In the genomic region with DNA sequence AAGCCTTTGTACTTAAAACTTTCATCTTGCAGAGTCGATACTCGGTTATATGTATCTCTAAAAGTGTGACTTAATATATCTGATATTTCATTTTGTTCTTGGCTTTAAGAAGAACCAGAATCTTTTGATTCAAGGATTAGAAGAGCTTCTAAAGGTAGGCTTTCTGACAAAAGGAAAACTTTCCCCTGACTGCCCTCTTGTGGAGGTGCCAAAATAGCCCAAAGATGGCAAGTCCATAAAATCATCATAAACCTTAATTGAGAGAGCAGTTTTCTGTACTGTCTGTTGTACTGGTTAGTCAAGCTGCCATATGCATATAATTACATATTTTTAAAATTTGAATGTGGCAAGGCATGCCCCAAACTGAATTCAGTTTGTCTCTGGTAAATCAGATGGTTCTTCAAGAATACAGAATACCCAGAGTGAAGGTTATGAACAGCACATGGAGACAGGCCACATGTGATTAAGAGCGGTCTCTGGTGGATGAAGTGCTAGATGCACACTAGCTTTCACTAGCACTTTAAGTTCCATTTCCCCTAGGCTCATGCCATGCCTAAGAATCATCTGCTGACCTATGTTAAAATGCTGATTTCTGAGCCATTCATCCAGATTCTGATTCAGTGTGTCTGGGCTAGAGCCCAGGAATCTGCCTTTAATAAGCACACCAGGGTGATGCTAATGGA, we compare ENCODE assay signal across 9 cellular contexts. TPM values are rescaled to one million over a fixed set of nuclear protein-coding genes. Genes with fewer than 3 reads are reported as not detected.
DNase-seq lines count a peak whose midpoint lies in the region; ATAC-seq and TF ChIP-seq lines count a peak whose summit lies in the region.
"Had no signal": no experiment of that assay in that cellular context is flagged by ENCODE, and none has a peak within 500 bp of the region (broad histone marks: within the 10 kb centered on the region; RNA-seq: fewer than 3 reads in every experiment).

No MANE protein-coding gene starts in this region.

- TF ChIP-seq RAD21 in SK-N-SH (IDR thresholded peaks at IDR 0.05; ENCODE audit: low read length) (peak; percentile 58), liver (IDR thresholded peaks at IDR 0.05) (peak; percentile 65 to 72)

- H3K4me2 ChIP-seq in SK-N-SH, result no peak overlapping the region

- no peak for ATAC-seq in HG03460 (IDR thresholded peaks at IDR 0.05; ENCODE audit: unreplicated experiment)
- ATAC-seq: left lung had no signal

- H3K36me3 ChIP-seq in SK-N-SH (replicated peaks in 1 of 2; ENCODE audit: control insufficient read depth in 1 of 2, insufficient read depth in 2 of 2, low read length in 1 of 2), result no peaks in the 10 kb centered on the region
- H3K36me3 ChIP-seq in liver (ENCODE audit: control insufficient read depth in 4 of 4, insufficient read depth in 3 of 4, low read depth in 1 of 4, low read length in 3 of 4), result no peaks in the 10 kb centered on the region
- H3K36me3 ChIP-seq: left lung had no signal

- CTCF ChIA-PET in SK-N-SH (lab: Yijun Ruan, JAX), result interaction anchor here (0.7 to 2.0 kb wide), 28 partner anchors 10 to 1211 kb away, joined by 3 to 11 read pairs (median 4); partner anchors contain the start of gene AGBL4

- no peak for TF ChIP-seq EP300 in SK-N-SH (IDR thresholded peaks at IDR 0.05; ENCODE audit: borderline replicate concordance in 1 of 2, low read depth in 1 of 2, low read length in 1 of 2)

- no peaks in the 10 kb centered on the region for H3K9me2 ChIP-seq in SK-N-SH

- H3K4me3 ChIP-seq in SK-N-SH (ENCODE audit: low read depth in 2 of 2, low read length in 1 of 2) (no peak overlapping the region; a peak in 1 of 4 replicates), liver (ENCODE audit: low read depth in 1 of 3, low read length in 3 of 3) (no peak overlapping the region)
- H3K4me3 ChIP-seq: left lung had no signal

- WGBS in SK-N-SH (ENCODE audit: low lambda C conversion rate), result 77% methylated on average over 3 of the region's 3 CpGs
- 56% methylated on average over 3 of the region's 3 CpGs for WGBS in liver

- no peaks in the 10 kb centered on the region for H3K9me3 ChIP-seq in SK-N-SH
- H3K9me3 ChIP-seq in liver (ENCODE audit: control insufficient read depth in 4 of 4, low read length in 3 of 4), result no peaks in the 10 kb centered on the region
- H3K9me3 ChIP-seq: left lung had no signal

- DNase-seq in NCI-H146 treated with DMSO at 0.1 percent for 48 hours (lab: John Stamatoyannopoulos, UW; ENCODE audit: unreplicated experiment), result peak; percentile 57
- peak; percentile 27 for DNase-seq in SK-N-SH
- no peak for DNase-seq in epidermal melanocyte (ENCODE audit: insufficient read length, low spot score)
- no peak for DNase-seq in posterior vena cava (ENCODE audit: low spot score)
- DNase-seq in amniotic stem cell (lab: John Stamatoyannopoulos, UW), result no peak
- DNase-seq: left lung had no signal

- intact Hi-C loops in posterior vena cava (cut with DNase I), result no loop called here

- no peaks in the 10 kb centered on the region; a peak in 1 of 4 replicates for H3K4me1 ChIP-seq in SK-N-SH (ENCODE audit: control insufficient read depth in 1 of 2, insufficient read depth in 2 of 2, low read depth in 1 of 2, low read length in 1 of 2)
- no peaks in the 10 kb centered on the region for H3K4me1 ChIP-seq in liver (ENCODE audit: control insufficient read depth in 4 of 4, insufficient read depth in 4 of 4, low read length in 3 of 4)
- H3K4me1 ChIP-seq: left lung had no signal

- H2AFZ ChIP-seq in SK-N-SH (ENCODE audit: low read depth), result no peak overlapping the region

- H3K27ac ChIP-seq in SK-N-SH (ENCODE audit: low read depth in 2 of 2, low read length in 1 of 2) (no peak overlapping the region; a peak in 1 of 4 replicates), liver (ENCODE audit: low read depth in 1 of 2, low read length in 2 of 2) (no peak overlapping the region)
- H3K27ac ChIP-seq: left lung had no signal

- no peaks in the 10 kb centered on the region for H3K27me3 ChIP-seq in SK-N-SH (ENCODE audit: insufficient read depth)
- no peaks in the 10 kb centered on the region for H3K27me3 ChIP-seq in liver (ENCODE audit: control insufficient read depth in 4 of 4, insufficient read depth in 4 of 4, low read length in 3 of 4)
- H3K27me3 ChIP-seq: left lung had no signal

- no peaks in the 10 kb centered on the region for H3F3A ChIP-seq in SK-N-SH (replicated peaks; ENCODE audit: insufficient read depth)

- TF ChIP-seq CTCF in GM12874 (IDR thresholded peaks at IDR 0.05; ENCODE audit: insufficient read depth, low read depth, low read length) (peak; percentile 34; the same call in 1 of the 2 replicates), SK-N-SH (IDR thresholded peaks at IDR 0.05) (peak; percentile 50), liver (IDR thresholded peaks at IDR 0.05; ENCODE audit: low read depth, low read length, missing input control) (peak; percentile 44)

- POLR2A ChIA-PET in SK-N-SH (lab: Yijun Ruan, JAX), result no interaction called here

- no peaks in the 10 kb centered on the region for H4K20me1 ChIP-seq in SK-N-SH (ENCODE audit: insufficient read depth)

- H3K9ac ChIP-seq in SK-N-SH (no peak overlapping the region), liver (ENCODE audit: low read depth in 1 of 2, low read length in 2 of 2) (no peak overlapping the region)

- no peaks in the 10 kb centered on the region for H3K79me2 ChIP-seq in SK-N-SH (ENCODE audit: insufficient read depth)

TF ChIP-seq in SK-N-SH, 30 proteins besides CTCF, POLR2A, EP300 and RAD21:
- TF ChIP-seq TEAD4 (IDR thresholded peaks at IDR 0.05; ENCODE audit: borderline replicate concordance, insufficient read depth), result no peak
- no peak for TF ChIP-seq MAX (IDR thresholded peaks at IDR 0.05; ENCODE audit: low read depth)
- TF ChIP-seq TAF1 (IDR thresholded peaks at IDR 0.05; ENCODE audit: borderline replicate concordance, low read depth, low read length), result no peak
- peak; percentile 36 for TF ChIP-seq SMC3 (IDR thresholded peaks at IDR 0.05; ENCODE audit: low read depth, low read length)
- TF ChIP-seq FOXM1 (IDR thresholded peaks at IDR 0.05; ENCODE audit: low read depth), result no peak
- TF ChIP-seq CHD2 (IDR thresholded peaks at IDR 0.05; ENCODE audit: low read length, partially characterized antibody), result no peak
- TF ChIP-seq SIN3A (IDR thresholded peaks at IDR 0.05; ENCODE audit: borderline replicate concordance, low read depth, low read length), result no peak
TF ChIP-seq in SK-N-SH: peak in this region for 1.

TF ChIP-seq in liver, 16 proteins besides CTCF, POLR2A, EP300 and RAD21:
- no peak for TF ChIP-seq FOXA2 (IDR thresholded peaks at IDR 0.05)
- TF ChIP-seq GABPA (IDR thresholded peaks at IDR 0.05 in 1 of 2, conservative IDR thresholded peaks at IDR 0.05 in 1 of 2), result no peak
- TF ChIP-seq HNF4A (conservative IDR thresholded peaks at IDR 0.05), result no peak
- TF ChIP-seq, protein P1, sequence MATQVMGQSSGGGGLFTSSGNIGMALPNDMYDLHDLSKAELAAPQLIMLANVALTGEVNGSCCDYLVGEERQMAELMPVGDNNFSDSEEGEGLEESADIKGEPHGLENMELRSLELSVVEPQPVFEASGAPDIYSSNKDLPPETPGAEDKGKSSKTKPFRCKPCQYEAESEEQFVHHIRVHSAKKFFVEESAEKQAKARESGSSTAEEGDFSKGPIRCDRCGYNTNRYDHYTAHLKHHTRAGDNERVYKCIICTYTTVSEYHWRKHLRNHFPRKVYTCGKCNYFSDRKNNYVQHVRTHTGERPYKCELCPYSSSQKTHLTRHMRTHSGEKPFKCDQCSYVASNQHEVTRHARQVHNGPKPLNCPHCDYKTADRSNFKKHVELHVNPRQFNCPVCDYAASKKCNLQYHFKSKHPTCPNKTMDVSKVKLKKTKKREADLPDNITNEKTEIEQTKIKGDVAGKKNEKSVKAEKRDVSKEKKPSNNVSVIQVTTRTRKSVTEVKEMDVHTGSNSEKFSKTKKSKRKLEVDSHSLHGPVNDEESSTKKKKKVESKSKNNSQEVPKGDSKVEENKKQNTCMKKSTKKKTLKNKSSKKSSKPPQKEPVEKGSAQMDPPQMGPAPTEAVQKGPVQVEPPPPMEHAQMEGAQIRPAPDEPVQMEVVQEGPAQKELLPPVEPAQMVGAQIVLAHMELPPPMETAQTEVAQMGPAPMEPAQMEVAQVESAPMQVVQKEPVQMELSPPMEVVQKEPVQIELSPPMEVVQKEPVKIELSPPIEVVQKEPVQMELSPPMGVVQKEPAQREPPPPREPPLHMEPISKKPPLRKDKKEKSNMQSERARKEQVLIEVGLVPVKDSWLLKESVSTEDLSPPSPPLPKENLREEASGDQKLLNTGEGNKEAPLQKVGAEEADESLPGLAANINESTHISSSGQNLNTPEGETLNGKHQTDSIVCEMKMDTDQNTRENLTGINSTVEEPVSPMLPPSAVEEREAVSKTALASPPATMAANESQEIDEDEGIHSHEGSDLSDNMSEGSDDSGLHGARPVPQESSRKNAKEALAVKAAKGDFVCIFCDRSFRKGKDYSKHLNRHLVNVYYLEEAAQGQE (IDR thresholded peaks at IDR 0.05), result no peak
- no peak for TF ChIP-seq MAX (IDR thresholded peaks at IDR 0.05)

RNA-seq across cellular contexts. Expression of gene ELAVL4, which starts 27.7 kb away (rescaled TPM):
- polyA plus RNA-seq in SK-N-SH (2012; rRNA removed) (2.7 and 6.0 TPM in 2 replicates), liver (under 1 TPM in 1 of 2 donors, not detected in 1; 0.02 TPM)
- 5.7 and 9.6 TPM in 2 replicates for polyA plus RNA-seq in SK-N-SH (2012; cell fraction: cytosol; rRNA removed)
- 2.6 and 5.4 TPM in 2 replicates for polyA plus RNA-seq in SK-N-SH (2012; cell fraction: nucleus; rRNA removed)
- total RNA-seq in liver (under 1 TPM in 1 of 2 donors, not detected in 1; 0.51 TPM), posterior vena cava (under 1 TPM in 1 of 2 donors, not detected in 1; 0.19 TPM)
- total RNA-seq: left lung had no signal

RNA-seq across cellular contexts. Expression of gene AGBL4, which starts 57.3 kb away (rescaled TPM):
- 0.07 and 0.15 TPM in 2 replicates for polyA plus RNA-seq in SK-N-SH (2012; rRNA removed)
- polyA plus RNA-seq in SK-N-SH (2012; cell fraction: cytosol; rRNA removed), result 0.05 and 0.08 TPM in 2 replicates
- polyA plus RNA-seq in SK-N-SH (2012; cell fraction: nucleus; rRNA removed), result 0.11 and 0.17 TPM in 2 replicates
- total RNA-seq in liver, result under 1 TPM in 1 of 2 donors, not detected in 1; 0.75 TPM
- under 1 TPM in 1 of 2 donors, not detected in 1; 0.76 TPM for polyA plus RNA-seq in liver
- total RNA-seq in posterior vena cava, result not detected

Comparison
In these comparisons a context has a peak if more than half of its experiments do, and no peak if none do; other contexts are left out.
1. DNase-seq: peak in NCI-H146 treated with DMSO at 0.1 percent for 48 hours (single experiment) and SK-N-SH (single experiment); none in epidermal melanocyte (single experiment), posterior vena cava (single experiment) and amniotic stem cell (single experiment).
2. Peak in every context shown above with its lines, with median percentiles within 50 percentile points of each other: CTCF ChIP-seq.